ENCODE assay signal across 6 cellular contexts in the genomic region with DNA sequence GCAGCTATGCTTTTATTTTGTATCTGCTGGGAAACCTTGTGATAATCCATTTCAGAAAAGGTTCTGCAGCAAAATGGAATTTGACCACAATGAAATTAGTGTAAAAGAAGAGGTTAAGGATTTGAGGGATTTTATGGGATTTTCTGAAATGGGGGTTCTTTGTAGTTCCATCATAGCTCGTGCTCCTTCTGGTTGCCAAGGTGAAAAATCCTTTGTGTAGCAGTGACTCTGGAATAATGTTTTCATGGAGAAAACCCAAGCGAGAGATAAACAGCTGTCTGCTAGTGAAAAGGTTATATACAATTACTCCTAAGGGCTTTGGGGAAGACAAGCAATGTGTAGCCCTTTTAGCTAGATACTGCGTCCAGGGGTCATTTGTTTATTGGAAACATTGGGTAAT.
"Had no signal": no experiment of that assay in that cellular context is flagged by ENCODE, and none has a peak within 500 bp of the region (broad histone marks: within the 10 kb centered on the region; RNA-seq: fewer than 3 reads in every experiment).

No MANE protein-coding gene starts in this region.

- H3K4me3 ChIP-seq: GM23338, K562 had no signal

- H2AFZ ChIP-seq: GM23338 had no signal

- H3K9me3 Mint-ChIP-seq: GM23338, H9 had no signal

- H3K27ac Mint-ChIP-seq: GM23338, H9, HFFc6 had no signal

- H3K4me2 ChIP-seq: GM23338 had no signal

- H3K4me1 Mint-ChIP-seq: GM23338, H9 had no signal

- ATAC-seq: GM23338, HCT116, K562 had no signal

- DNase-seq: H9, HFFc6, IMR-90 had no signal

- H3K4me3 Mint-ChIP-seq: GM23338, H9, HFFc6 had no signal
